ENCODE assay signal across 10 cellular contexts in the genomic region with DNA sequence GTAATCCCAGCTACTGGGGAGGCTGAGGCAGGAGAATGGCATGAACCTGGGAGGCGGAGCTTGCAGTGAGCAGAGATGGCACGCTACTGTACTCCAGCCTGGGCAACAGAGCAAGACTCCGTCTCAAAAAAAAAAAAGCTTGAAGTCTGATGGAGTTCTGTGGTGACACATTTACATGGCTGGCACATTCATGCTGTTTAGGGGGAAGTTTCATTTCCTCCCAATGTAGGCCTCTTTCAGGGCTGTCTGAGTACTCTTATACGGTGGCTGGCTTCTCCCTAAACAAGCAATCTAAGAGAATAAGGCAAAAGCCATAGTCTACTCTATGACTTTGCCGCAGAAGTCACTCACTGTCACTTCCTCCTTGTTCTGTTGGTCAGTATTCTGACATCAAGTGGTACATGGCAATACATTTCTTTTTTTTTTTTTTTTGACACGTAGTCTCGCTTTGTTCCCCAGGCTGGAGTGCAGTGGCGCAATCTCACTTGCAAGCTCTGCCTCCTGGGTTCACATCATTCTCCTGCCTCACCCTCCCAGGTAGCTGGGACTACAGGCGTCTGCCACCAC. TPM values are rescaled to one million over a fixed set of nuclear protein-coding genes. Genes with fewer than 3 reads are reported as not detected.
DNase-seq lines count a peak whose midpoint lies in the region; ATAC-seq, FAIRE-seq and TF ChIP-seq lines count a peak whose summit lies in the region.
"Had no signal": no experiment of that assay in that cellular context is flagged by ENCODE, and none has a peak within 500 bp of the region (broad histone marks: within the 10 kb centered on the region; RNA-seq: fewer than 3 reads in every experiment).

No MANE protein-coding gene starts in this region.

- H4K20me1 ChIP-seq in GM12878 (ENCODE audit: control insufficient read depth, insufficient read depth) = no peaks in the 10 kb centered on the region

- RAD21 ChIA-PET in GM12878 (lab: Charles Lee; ENCODE audit: unreplicated experiment) = interaction anchor here (0.6 to 1.7 kb wide), 6 partner anchors 10 to 60 kb away, joined by 3 to 4 read pairs (median 4); a partner anchor contains a TSS

- CTCF ChIA-PET in GM12878 (lab: Yijun Ruan, JAX) = interaction anchor here (1.1 to 3.8 kb wide), 5 partner anchors 20 to 105 kb away, joined by 3 to 16 read pairs (median 3); a partner anchor contains a TSS

- intact Hi-C loops in GM12878 (cut with micrococcal nuclease; ENCODE audit: unreplicated experiment) = loop anchor here (2.0 kb wide), 1 partner anchor 42 kb away; a partner anchor contains a TSS

- TF ChIP-seq RAD21 in GM12878 (IDR thresholded peaks at IDR 0.05; ENCODE audit: insufficient read depth, low read depth, low read length) = no peak

- peak overlapping the region; percentile 67 for H3K4me2 ChIP-seq in GM12878 (ENCODE audit: control insufficient read depth, insufficient read depth)

- 22% methylated on average over 8 of the region's 9 CpGs for WGBS in GM12878 (ENCODE audit: insufficient coverage, insufficient replicate concordance, low lambda C conversion rate, missing lambda C conversion rate)

- H3K4me3 ChIP-seq in GM12878 = no peak overlapping the region

- SMC1A ChIA-PET in GM12878 (lab: Charles Lee; ENCODE audit: uncharacterized antibody, unreplicated experiment) = interaction anchor here (1.1 to 1.9 kb wide), 7 partner anchors 8 to 144 kb away, joined by 3 to 4 read pairs (median 4); a partner anchor contains a TSS

- DNase-seq in Ammon's horn (ENCODE audit: low spot score) (peak; percentile 26), GM12878 (ENCODE audit: low read depth, low spot score) (peak; percentile 84), COR-L47 (lab: John Stamatoyannopoulos, UW) (no peak), DMS53 (lab: John Stamatoyannopoulos, UW) (no peak), T-helper 9 cell (no peak), NCI-H748 (lab: John Stamatoyannopoulos, UW; ENCODE audit: unreplicated experiment) (no peak)
- DNase-seq: CD4-positive, alpha-beta memory T cell; stimulated activated CD4-positive, alpha-beta T cell treated with anti-CD3 and anti-CD28 coated beads, Interleukin-2, amount 100 ng/mL, for 48 hours had no signal

- peak in 1 of 2 experiments; percentile 32; a peak in 1 of 4 replicates for TF ChIP-seq EP300 in GM12878 (IDR thresholded peaks at IDR 0.05; ENCODE audit: borderline replicate concordance in 1 of 2, control insufficient read depth in 1 of 2, low read depth in 2 of 2, low read length in 2 of 2)

- no peak overlapping the region; the same call in 1 of the 2 replicates for H3K9ac ChIP-seq in GM12878 (ENCODE audit: control insufficient read depth, insufficient read depth, low read length)

- TF ChIP-seq POLR2A in GM12878 (IDR thresholded peaks at IDR 0.05; ENCODE audit: low read depth, low read length) = no peak

- TF ChIP-seq CTCF in GM12878 (IDR thresholded peaks at IDR 0.05 in 2 of 3, conservative IDR thresholded peaks at IDR 0.05 in 1 of 3; ENCODE audit: control insufficient read depth in 2 of 3, extremely low read depth in 1 of 3, insufficient read depth in 1 of 3, low read depth in 3 of 3, low read length in 3 of 3) = no peak

- peaks cover 13% of the 10 kb centered on the region for H3K4me1 ChIP-seq in GM12878 (ENCODE audit: control insufficient read depth, insufficient read depth, low read length)

- peak; percentile 66 for ATAC-seq in GM19351 (IDR thresholded peaks at IDR 0.05; ENCODE audit: unreplicated experiment)
- peak; percentile 60 for ATAC-seq in HG03159 (IDR thresholded peaks at IDR 0.05; ENCODE audit: unreplicated experiment)
- ATAC-seq in GM12878 = peak; percentile 92

- H3K9me3 ChIP-seq in GM12878 (replicated peaks; ENCODE audit: control insufficient read depth, insufficient read depth, low read length) = no peaks in the 10 kb centered on the region; the same call in 1 of the 3 replicates

- no peaks in the 10 kb centered on the region for H3K27me3 ChIP-seq in GM12878 (replicated peaks in 1 of 2; ENCODE audit: control insufficient read depth in 2 of 2, insufficient read depth in 2 of 2, low read length in 1 of 2)

- no TSS peak for BruUV-seq in GM12878 (replicated peaks; lab: Mats Ljungman, UMichigan)

- H3K79me2 ChIP-seq in GM12878 (ENCODE audit: control insufficient read depth, insufficient read depth, low read length) = peaks cover 20% of the 10 kb centered on the region

- in situ Hi-C loops in GM12878 (cut with MboI) = no loop called here

- peak overlapping the region; percentile 56 for H3K27ac ChIP-seq in GM12878 (ENCODE audit: control insufficient read depth, insufficient read depth)

- peaks cover 3 to 28% of the 10 kb centered on the region in 2 experiments for H3K36me3 ChIP-seq in GM12878 (ENCODE audit: control insufficient read depth in 2 of 2, insufficient read depth in 2 of 2, low read length in 1 of 2)

- FAIRE-seq in GM12878 (lab: Jason Lieb, UNC) = peak; percentile 81

- POLR2A ChIA-PET in GM12878 (lab: Charles Lee) = interaction anchor here (0.6 to 2.7 kb wide), 8 partner anchors 9 to 285 kb away, joined by 3 to 11 read pairs (median 4); a partner anchor contains a TSS

- no peak overlapping the region for H2AFZ ChIP-seq in GM12878 (ENCODE audit: control insufficient read depth, low read depth, low read length)

TF ChIP-seq in GM12878, 131 proteins besides CTCF, POLR2A, EP300 and RAD21 (continues in another document):
- TF ChIP-seq SIN3A (IDR thresholded peaks at IDR 0.05; ENCODE audit: low read depth, low read length) (no peak), ZNF384 (IDR thresholded peaks at IDR 0.05; ENCODE audit: borderline replicate concordance, low read depth, low read length) (peak; percentile 72), PAX5 (IDR thresholded peaks at IDR 0.05; ENCODE audit: borderline replicate concordance, low read depth, low read length) (peak; percentile 27; the same call in 1 of the 2 replicates), CHD2 (IDR thresholded peaks at IDR 0.05; ENCODE audit: borderline replicate concordance, low read depth, low read length) (no peak), SMARCA5 (IDR thresholded peaks at IDR 0.05) (peak; percentile 74), IKZF1 (conservative IDR thresholded peaks at IDR 0.05) (peak; percentile 28; the same call in 1 of the 2 replicates), BCL11A (IDR thresholded peaks at IDR 0.05; ENCODE audit: low read depth, low read length) (0 out of 2 replicates have a peak, but pooled peaks have one; percentile 31)
- TF ChIP-seq, protein P1, sequence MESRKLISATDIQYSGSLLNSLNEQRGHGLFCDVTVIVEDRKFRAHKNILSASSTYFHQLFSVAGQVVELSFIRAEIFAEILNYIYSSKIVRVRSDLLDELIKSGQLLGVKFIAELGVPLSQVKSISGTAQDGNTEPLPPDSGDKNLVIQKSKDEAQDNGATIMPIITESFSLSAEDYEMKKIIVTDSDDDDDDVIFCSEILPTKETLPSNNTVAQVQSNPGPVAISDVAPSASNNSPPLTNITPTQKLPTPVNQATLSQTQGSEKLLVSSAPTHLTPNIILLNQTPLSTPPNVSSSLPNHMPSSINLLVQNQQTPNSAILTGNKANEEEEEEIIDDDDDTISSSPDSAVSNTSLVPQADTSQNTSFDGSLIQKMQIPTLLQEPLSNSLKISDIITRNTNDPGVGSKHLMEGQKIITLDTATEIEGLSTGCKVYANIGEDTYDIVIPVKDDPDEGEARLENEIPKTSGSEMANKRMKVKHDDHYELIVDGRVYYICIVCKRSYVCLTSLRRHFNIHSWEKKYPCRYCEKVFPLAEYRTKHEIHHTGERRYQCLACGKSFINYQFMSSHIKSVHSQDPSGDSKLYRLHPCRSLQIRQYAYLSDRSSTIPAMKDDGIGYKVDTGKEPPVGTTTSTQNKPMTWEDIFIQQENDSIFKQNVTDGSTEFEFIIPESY (IDR thresholded peaks at IDR 0.05) = no peak

RNA-seq across cellular contexts. Expression of a gene that starts 41.2 kb away (rescaled TPM):
- 5.9 and 6.1 TPM in 2 replicates for total RNA-seq in GM12878 (2013; cell fraction: nucleolus; rRNA removed)
- 26.8 and 28.7 TPM in 2 replicates for total RNA-seq in GM12878 (2014; rRNA removed)
- total RNA-seq in GM12878 (2014; rRNA removed; fragmentation: Illumina TruSeq; extraction: Trizol) = 15.5 and 17.3 TPM in 2 replicates
- total RNA-seq in GM12878 (2021) = 19.0 and 19.6 TPM in 2 replicates
- polyA plus RNA-seq in GM12878 (2011; ENCODE audit: low read depth) = 9.4 TPM
- polyA plus RNA-seq in GM12878 (2011; rRNA removed) = 28.6 and 39.4 TPM in 2 replicates
- 17.9 and 24.0 TPM in 2 replicates for polyA plus RNA-seq in GM12878 (2011; cell fraction: cytosol; rRNA removed)
- 16.3 and 18.0 TPM in 2 replicates for polyA plus RNA-seq in GM12878 (2011; cell fraction: nucleus; rRNA removed)
- 6.2 and 12.1 TPM in 2 replicates for polyA plus RNA-seq in GM12878 (2012)
- polyA plus RNA-seq in GM12878 (2014; fragmentation: Illumina TruSeq; extraction: Trizol) = 8.3 and 9.8 TPM in 2 replicates
- 10 to 100 TPM in 1 of 2 experiments, 1 to 10 TPM in 1; 4.8 to 13.0 TPM for polyA plus RNA-seq in GM12878 (2014; fragmentation: Nextera tagmentation; extraction: Ambion mirVana)
- 18.7 and 24.5 TPM in 2 replicates for polyA plus RNA-seq in GM12878 (2014; rRNA removed)
- 10 to 100 TPM; 61.4 TPM for polyA plus RNA-seq in GM12878 (2016; fragmentation: Nextera tagmentation; extraction: Ambion mirVana)
- polyA minus RNA-seq in GM12878 (2011; rRNA and poly(A)+ RNA removed) = 6.7 and 8.2 TPM in 2 replicates
- polyA minus RNA-seq in GM12878 (2011; cell fraction: cytosol; rRNA and poly(A)+ RNA removed) = 5.5 and 10.8 TPM in 2 replicates
- 5.6 and 7.8 TPM in 2 replicates for polyA minus RNA-seq in GM12878 (2011; cell fraction: nucleus; rRNA and poly(A)+ RNA removed)

RNA-seq across cellular contexts. Expression of a gene that starts 41.5 kb away (rescaled TPM):
- 172 and 179 TPM in 2 replicates for total RNA-seq in GM12878 (2013; cell fraction: nucleolus; rRNA removed)
- total RNA-seq in GM12878 (2014; rRNA removed) (158 and 182 TPM in 2 replicates), GM12878 (2014; rRNA removed; fragmentation: Illumina TruSeq; extraction: Trizol) (291 and 299 TPM in 2 replicates), GM12878 (2021) (172 and 174 TPM in 2 replicates)
- 149 TPM for polyA plus RNA-seq in GM12878 (2011; ENCODE audit: low read depth)
- polyA plus RNA-seq in GM12878 (2011; rRNA removed) (227 and 284 TPM in 2 replicates), GM12878 (2014; fragmentation: Illumina TruSeq; extraction: Trizol) (269 and 367 TPM in 2 replicates), GM12878 (2014; fragmentation: Nextera tagmentation; extraction: Ambion mirVana) (100 to 1,000 TPM; 228 to 231 TPM), GM12878 (2014; rRNA removed) (208 and 252 TPM in 2 replicates), GM12878 (2016; fragmentation: Nextera tagmentation; extraction: Ambion mirVana) (100 to 1,000 TPM; 310 to 315 TPM)
- 175 and 189 TPM in 2 replicates for polyA plus RNA-seq in GM12878 (2011; cell fraction: cytosol; rRNA removed)
- 186 and 214 TPM in 2 replicates for polyA plus RNA-seq in GM12878 (2011; cell fraction: nucleus; rRNA removed)
- 83.4 and 102 TPM in 2 replicates for polyA plus RNA-seq in GM12878 (2012)
- 134 and 136 TPM in 2 replicates for polyA minus RNA-seq in GM12878 (2011; rRNA and poly(A)+ RNA removed)
- 60.9 and 82.7 TPM in 2 replicates for polyA minus RNA-seq in GM12878 (2011; cell fraction: cytosol; rRNA and poly(A)+ RNA removed)
- polyA minus RNA-seq in GM12878 (2011; cell fraction: nucleus; rRNA and poly(A)+ RNA removed) = 103 and 142 TPM in 2 replicates

Comparison
In these comparisons a context has a peak if more than half of its experiments do, and no peak if none do; other contexts are left out.
1. DNase-seq: peak in Ammon's horn (single experiment) and GM12878 (single experiment); none in COR-L47 (single experiment), DMS53 (single experiment), T-helper 9 cell (single experiment) and NCI-H748 (single experiment).
2. Peak in every context shown above with its lines, with median percentiles within 50 percentile points of each other: ATAC-seq.